Comparison of ENCODE assay signal across 19 cellular contexts in genomic region chr10:71032887-71033286, GRCh38.
"Had no signal": no experiment of that assay in that cellular context is flagged by ENCODE, and none has a peak within 500 bp of the region (broad histone marks: within the 10 kb centered on the region; RNA-seq: fewer than 3 reads in every experiment).

No MANE protein-coding gene starts in this region.

- H3K9me3 Mint-ChIP-seq: IgD-negative memory B cell had no signal

- H3K4me1 Mint-ChIP-seq: IgD-negative memory B cell had no signal

- H3K4me2 ChIP-seq: SK-N-SH had no signal

- H3K4me3 Mint-ChIP-seq: IgD-negative memory B cell had no signal

- H3K9ac ChIP-seq: SK-N-SH had no signal

- DNase-seq: KBM-7, NCI-H1092, NCI-H1436, NCI-H187, NCI-H2029, NCI-H2081 treated with DMSO at 0.1 percent for 48 hours, NCI-H2171, NCI-H226, NCI-H446, NCI-H510A, NCI-H524 treated with DMSO at 0.1 percent for 48 hours, NCI-H69, NCI-H774, RPMI8226, SHP77, SK-N-SH, SW 1271 had no signal

- H3K36me3 Mint-ChIP-seq: IgD-negative memory B cell had no signal

- H3K9me3 ChIP-seq: SK-N-SH had no signal

- FAIRE-seq: RCC 7860 had no signal
